Comparison of ENCODE assay signal across 1 cellular context in the genomic region with DNA sequence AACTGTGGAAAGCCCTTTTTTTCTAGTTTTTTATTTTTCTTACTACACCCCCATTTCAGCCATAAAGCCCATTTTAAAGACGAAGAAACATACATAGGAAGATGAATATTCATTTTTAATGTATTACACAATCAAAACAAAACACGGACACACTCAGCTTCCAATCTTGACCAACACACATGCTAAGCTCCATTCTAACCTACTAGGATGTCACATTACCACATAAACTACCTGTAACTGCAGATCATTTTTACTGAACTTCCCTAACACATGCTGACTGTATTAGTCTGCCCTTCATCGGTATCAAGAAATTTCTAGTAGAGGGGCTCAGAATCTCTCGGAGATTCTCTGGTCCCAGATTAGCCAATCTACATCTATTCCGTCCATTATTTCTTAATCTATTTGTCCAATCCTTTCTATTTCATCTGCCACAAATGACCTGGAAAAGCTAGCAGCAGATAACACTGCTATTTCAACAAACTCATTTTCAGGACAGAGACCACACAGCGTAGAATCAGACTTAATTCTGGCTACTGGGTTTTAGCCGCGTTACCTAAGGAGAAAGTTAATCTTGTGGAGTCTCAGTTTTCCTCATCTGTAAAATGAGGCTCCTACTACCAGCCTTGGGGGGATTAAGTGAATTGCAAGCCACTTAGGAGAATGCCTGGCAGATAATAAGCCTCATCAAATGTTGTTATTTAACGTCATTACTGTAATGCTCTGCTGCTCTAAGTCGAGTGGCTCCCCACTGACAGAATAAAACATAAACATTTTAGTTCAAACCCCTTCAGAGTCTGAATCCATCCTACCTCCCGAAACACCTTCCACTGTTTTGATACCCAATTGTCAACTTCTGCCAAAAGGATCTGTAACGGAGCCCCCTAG.
TF ChIP-seq lines count a peak whose summit lies in the region.

No MANE protein-coding gene starts in this region.

TF ChIP-seq in GM23338, 12 proteins besides CTCF, POLR2A, EP300 and RAD21 (continued from another document):
- TF ChIP-seq ZNF462 (CRISPR knock-in tag; IDR thresholded peaks at IDR 0.05): no peak
- no peak for TF ChIP-seq ZNF331 (CRISPR knock-in tag; IDR thresholded peaks at IDR 0.05; ENCODE audit: low read depth)
- TF ChIP-seq CREB1 (CRISPR knock-in tag; IDR thresholded peaks at IDR 0.05; ENCODE audit: low read depth): no peak
- no peak for TF ChIP-seq EZH2phosphoT487 (IDR thresholded peaks at IDR 0.05; ENCODE audit: unreplicated experiment)
